ENCODE assay signal across 22 cellular contexts in genomic region chr10:3908183-3908582, GRCh38.
"Had no signal": no experiment of that assay in that cellular context is flagged by ENCODE, and none has a peak within 500 bp of the region (broad histone marks: within the 10 kb centered on the region; RNA-seq: fewer than 3 reads in every experiment).

No MANE protein-coding gene starts in this region.

- H3K4me3 Mint-ChIP-seq: activated CD4-positive, alpha-beta T cell treated with anti-CD3 and anti-CD28 coated beads, Interleukin-2, amount 10 ng/mL, durations not matched to agents 7 days and 5 days; activated CD8-positive, alpha-beta memory T cell treated with anti-CD3 and anti-CD28 coated beads, Interleukin-2, amount 10 ng/mL, durations not matched to agents 7 days and 5 days; activated CD8-positive, alpha-beta T cell treated with anti-CD3 and anti-CD28 coated beads for 36 hours; natural killer cell treated with Interleukin-12 subunit alpha and Interleukin-12 subunit beta and Interleukin-15 and Interleukin-18, amount 100 ng/mL, for 72 hours; stimulated activated effector memory CD8-positive, alpha-beta T cell treated with anti-CD3 and anti-CD28 coated beads, Interleukin-12 subunit alpha, Interleukin-12 subunit beta, amount 100 ng/mL, for 72 hours; stimulated activated naive CD8-positive, alpha-beta T cell treated with anti-CD3 and anti-CD28 coated beads, Interleukin-15, amount 100 ng/mL, for 72 hours had no signal

- FAIRE-seq: small intestine had no signal

- H3K27me3 Mint-ChIP-seq: activated CD4-positive, alpha-beta T cell treated with anti-CD3 and anti-CD28 coated beads, Interleukin-2, amount 10 ng/mL, durations not matched to agents 7 days and 5 days; activated CD8-positive, alpha-beta T cell treated with anti-CD3 and anti-CD28 coated beads for 36 hours; natural killer cell treated with Interleukin-12 subunit alpha and Interleukin-12 subunit beta and Interleukin-15 and Interleukin-18, amount 100 ng/mL, for 72 hours; stimulated activated naive CD8-positive, alpha-beta T cell treated with anti-CD3 and anti-CD28 coated beads, Interleukin-15, amount 100 ng/mL, for 72 hours had no signal

- H3K36me3 Mint-ChIP-seq: natural killer cell treated with Interleukin-12 subunit alpha and Interleukin-12 subunit beta and Interleukin-15 and Interleukin-18, amount 100 ng/mL, for 72 hours; stimulated activated effector memory CD8-positive, alpha-beta T cell treated with anti-CD3 and anti-CD28 coated beads, Interleukin-12 subunit alpha, Interleukin-12 subunit beta, amount 100 ng/mL, for 72 hours had no signal

- H3K27ac Mint-ChIP-seq: activated CD4-positive, alpha-beta T cell treated with anti-CD3 and anti-CD28 coated beads, Interleukin-2, amount 10 ng/mL, durations not matched to agents 7 days and 5 days; activated CD8-positive, alpha-beta memory T cell treated with anti-CD3 and anti-CD28 coated beads, Interleukin-2, amount 10 ng/mL, durations not matched to agents 7 days and 5 days; activated CD8-positive, alpha-beta T cell treated with anti-CD3 and anti-CD28 coated beads for 36 hours; activated naive CD4-positive, alpha-beta T cell treated with anti-CD3 and anti-CD28 coated beads, Interleukin-2, amount 50 U/mL, for 72 hours; progenitor cell of endocrine pancreas; stimulated activated effector memory CD8-positive, alpha-beta T cell treated with anti-CD3 and anti-CD28 coated beads, Interleukin-12 subunit alpha, Interleukin-12 subunit beta, amount 100 ng/mL, for 72 hours; stimulated activated naive CD8-positive, alpha-beta T cell treated with anti-CD3 and anti-CD28 coated beads, Interleukin-15, amount 100 ng/mL, for 72 hours had no signal

- H3K4me1 ChIP-seq: testis had no signal

- DNase-seq: activated CD4-positive, alpha-beta T cell treated with anti-CD3 and anti-CD28 coated beads, Interleukin-2, amount 10 ng/mL, durations not matched to agents 7 days and 5 days; activated CD4-positive, CD25-positive, alpha-beta regulatory T cell treated with anti-CD3 and anti-CD28 coated beads, Interleukin-2, amount 50 U/mL, for 72 hours; activated CD8-positive, alpha-beta memory T cell treated with anti-CD3 and anti-CD28 coated beads, Interleukin-2, amount 10 ng/mL, durations not matched to agents 7 days and 5 days; activated CD8-positive, alpha-beta T cell treated with anti-CD3 and anti-CD28 coated beads for 36 hours; activated gamma-delta T cell; activated T-cell treated with anti-CD3 and anti-CD28 coated beads for 4 hours; cerebellar nuclear complex; cortex of kidney; foreskin melanocyte; hippocampal formation; small intestine; stimulated activated CD4-positive, alpha-beta T cell treated with anti-CD3 and anti-CD28 coated beads, Interleukin-2, amount 100 ng/mL, for 24 hours; stimulated activated naive CD8-positive, alpha-beta T cell treated with anti-CD3 and anti-CD28 coated beads, Interleukin-15, amount 100 ng/mL, for 72 hours; T-helper 2 cell; testis had no signal

- H3K9me3 ChIP-seq: testis, upper lobe of left lung had no signal

- H3K27ac ChIP-seq: epithelial cell of prostate, testis, VCaP had no signal

- H3K4me1 Mint-ChIP-seq: activated CD4-positive, alpha-beta T cell treated with anti-CD3 and anti-CD28 coated beads, Interleukin-2, amount 10 ng/mL, durations not matched to agents 7 days and 5 days; activated CD8-positive, alpha-beta memory T cell treated with anti-CD3 and anti-CD28 coated beads, Interleukin-2, amount 10 ng/mL, durations not matched to agents 7 days and 5 days had no signal

- H3K4me3 ChIP-seq: testis, upper lobe of left lung had no signal

- H3K36me3 ChIP-seq: upper lobe of left lung had no signal

- ATAC-seq: activated CD8-positive, alpha-beta memory T cell treated with anti-CD3 and anti-CD28 coated beads, Interleukin-2, amount 10 ng/mL, durations not matched to agents 7 days and 5 days; activated CD8-positive, alpha-beta T cell treated with anti-CD3 and anti-CD28 coated beads for 36 hours; activated naive CD4-positive, alpha-beta T cell treated with anti-CD3 and anti-CD28 coated beads, Interleukin-2, amount 50 U/mL, for 72 hours; natural killer cell treated with Interleukin-12 subunit alpha and Interleukin-12 subunit beta and Interleukin-15 and Interleukin-18, amount 100 ng/mL, for 72 hours; stimulated activated effector memory CD8-positive, alpha-beta T cell treated with anti-CD3 and anti-CD28 coated beads, Interleukin-12 subunit alpha, Interleukin-12 subunit beta, amount 100 ng/mL, for 72 hours; stimulated activated naive CD8-positive, alpha-beta T cell treated with anti-CD3 and anti-CD28 coated beads, Interleukin-15, amount 100 ng/mL, for 72 hours had no signal

- H3K9me3 Mint-ChIP-seq: natural killer cell treated with Interleukin-12 subunit alpha and Interleukin-12 subunit beta and Interleukin-15 and Interleukin-18, amount 100 ng/mL, for 72 hours; stimulated activated effector memory CD8-positive, alpha-beta T cell treated with anti-CD3 and anti-CD28 coated beads, Interleukin-12 subunit alpha, Interleukin-12 subunit beta, amount 100 ng/mL, for 72 hours; stimulated activated naive CD8-positive, alpha-beta T cell treated with anti-CD3 and anti-CD28 coated beads, Interleukin-15, amount 100 ng/mL, for 72 hours had no signal

- H3K27me3 ChIP-seq: testis, upper lobe of left lung had no signal
